ENCODE assay signal across 9 cellular contexts in genomic region chr2:29014811-29015414, GRCh38. TPM values are rescaled to one million over a fixed set of nuclear protein-coding genes. Genes with fewer than 3 reads are reported as not detected.
DNase-seq lines count a peak whose midpoint lies in the region; ATAC-seq and TF ChIP-seq lines count a peak whose summit lies in the region.
"Had no signal": no experiment of that assay in that cellular context is flagged by ENCODE, and none has a peak within 500 bp of the region (broad histone marks: within the 10 kb centered on the region; RNA-seq: fewer than 3 reads in every experiment).

No MANE protein-coding gene starts in this region.

- peak; percentile 21 for TF ChIP-seq CTCF in fibroblast of mammary gland (conservative IDR thresholded peaks at IDR 0.05; ENCODE audit: control insufficient read depth, insufficient read depth, low read depth, low read length)

- no peak overlapping the region for H3K4me3 ChIP-seq in fibroblast of mammary gland (ENCODE audit: control insufficient read depth, low read depth, low read length)

- peaks cover 19% of the 10 kb centered on the region for H3K36me3 Mint-ChIP-seq in activated CD8-positive, alpha-beta T cell treated with anti-CD3 and anti-CD28 coated beads, Interleukin-2, amount 10 ng/mL, durations not matched to agents 7 days and 5 days (ENCODE audit: low read depth)

- H3K4me1 Mint-ChIP-seq in activated CD8-positive, alpha-beta T cell treated with anti-CD3 and anti-CD28 coated beads, Interleukin-2, amount 10 ng/mL, durations not matched to agents 7 days and 5 days (ENCODE audit: low read depth), result peaks cover 74% of the 10 kb centered on the region

- CTCF ChIA-PET in activated CD8-positive, alpha-beta T cell treated with anti-CD3 and anti-CD28 coated beads, Interleukin-2, amount 10 ng/mL, durations not matched to agents 7 days and 5 days (lab: Charles Lee), result interaction anchor here (0.6 to 2.2 kb wide), 18 partner anchors 13 to 435 kb away, joined by 3 to 13 read pairs (median 5); no protein-coding TSS in a partner anchor

- POLR2A ChIA-PET in activated CD8-positive, alpha-beta T cell treated with anti-CD3 and anti-CD28 coated beads, Interleukin-2, amount 10 ng/mL, durations not matched to agents 7 days and 5 days (lab: Charles Lee), result interaction anchor here (0.8 to 2.2 kb wide), 13 partner anchors 11 to 145 kb away, joined by 3 to 10 read pairs (median 4); partner anchors contain the start of genes CLIP4, TRMT61B and WDR43

- H3K4me3 Mint-ChIP-seq in activated CD8-positive, alpha-beta T cell treated with anti-CD3 and anti-CD28 coated beads, Interleukin-2, amount 10 ng/mL, durations not matched to agents 7 days and 5 days, result peak overlapping the region; percentile 87

- DNase-seq in DMS79 (lab: John Stamatoyannopoulos, UW) (peak; percentile 66), fibroblast of mammary gland (ENCODE audit: low read depth) (peak; percentile 46), erythroblast (lab: John Stamatoyannopoulos, UW) (no peak), DMS53 (lab: John Stamatoyannopoulos, UW) (no peak), HT-29 (ENCODE audit: low spot score) (no peak)
- peak; percentile 90 for DNase-seq in activated CD8-positive, alpha-beta T cell treated with anti-CD3 and anti-CD28 coated beads, Interleukin-2, amount 10 ng/mL, durations not matched to agents 7 days and 5 days
- DNase-seq in stimulated activated CD4-positive, alpha-beta T cell treated with anti-CD3 and anti-CD28 coated beads, Interleukin-2, amount 100 ng/mL, for 24 hours, result peak; percentile 68 to 69

- H3K27me3 Mint-ChIP-seq in activated CD8-positive, alpha-beta T cell treated with anti-CD3 and anti-CD28 coated beads, Interleukin-2, amount 10 ng/mL, durations not matched to agents 7 days and 5 days (ENCODE audit: low read depth), result no peaks in the 10 kb centered on the region

- H3K9me3 Mint-ChIP-seq in activated CD8-positive, alpha-beta T cell treated with anti-CD3 and anti-CD28 coated beads, Interleukin-2, amount 10 ng/mL, durations not matched to agents 7 days and 5 days (ENCODE audit: insufficient read depth), result no peaks in the 10 kb centered on the region

- peak; percentile 43 for ATAC-seq in HG03571 (IDR thresholded peaks at IDR 0.05; ENCODE audit: unreplicated experiment)
- peak; percentile 79 for ATAC-seq in activated CD8-positive, alpha-beta T cell treated with anti-CD3 and anti-CD28 coated beads, Interleukin-2, amount 10 ng/mL, durations not matched to agents 7 days and 5 days

- no peak for TF ChIP-seq POLR2A in erythroblast (IDR thresholded peaks at IDR 0.05; ENCODE audit: low read length)

- peak overlapping the region; percentile 95 for H3K27ac Mint-ChIP-seq in activated CD8-positive, alpha-beta T cell treated with anti-CD3 and anti-CD28 coated beads, Interleukin-2, amount 10 ng/mL, durations not matched to agents 7 days and 5 days

RNA-seq across cellular contexts. Expression of gene TOGARAM2, which starts 33.8 kb away (rescaled TPM):
- total RNA-seq in activated CD8-positive, alpha-beta T cell treated with anti-CD3 and anti-CD28 coated beads, Interleukin-2, amount 10 ng/mL, durations not matched to agents 7 days and 5 days, result 10 to 100 TPM; 10.0 to 10.5 TPM
- total RNA-seq in HT-29 (2014; rRNA removed; shearing (Covaris generic)), result 0.20 and 0.83 TPM in 2 replicates
- total RNA-seq: glomerular endothelial cell had no signal

RNA-seq across cellular contexts. Expression of gene PCARE, which starts 59.4 kb away (rescaled TPM):
- total RNA-seq in activated CD8-positive, alpha-beta T cell treated with anti-CD3 and anti-CD28 coated beads, Interleukin-2, amount 10 ng/mL, durations not matched to agents 7 days and 5 days, result not detected
- total RNA-seq in HT-29 (2014; rRNA removed; shearing (Covaris generic)), result not detected in 2 replicates
- total RNA-seq: glomerular endothelial cell had no signal

Comparison
In these comparisons a context has a peak if more than half of its experiments do, and no peak if none do; other contexts are left out.
1. DNase-seq: peak in DMS79 (single experiment), activated CD8-positive, alpha-beta T cell treated with anti-CD3 and anti-CD28 coated beads, Interleukin-2, amount 10 ng/mL, durations not matched to agents 7 days and 5 days (single experiment), fibroblast of mammary gland (single experiment) and stimulated activated CD4-positive, alpha-beta T cell treated with anti-CD3 and anti-CD28 coated beads, Interleukin-2, amount 100 ng/mL, for 24 hours (2 of 2); none in erythroblast (0 of 2), DMS53 (single experiment) and HT-29 (single experiment).